2 cellular contexts compared by ENCODE assay signal in genomic region chr2:223057545-223057944, GRCh38.
TF ChIP-seq lines count a peak whose summit lies in the region.

No MANE protein-coding gene starts in this region.

TF ChIP-seq in liver, 16 proteins besides CTCF, POLR2A, EP300 and RAD21 (continued from another document):
- TF ChIP-seq, protein P1, sequence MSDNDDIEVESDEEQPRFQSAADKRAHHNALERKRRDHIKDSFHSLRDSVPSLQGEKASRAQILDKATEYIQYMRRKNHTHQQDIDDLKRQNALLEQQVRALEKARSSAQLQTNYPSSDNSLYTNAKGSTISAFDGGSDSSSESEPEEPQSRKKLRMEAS (IDR thresholded peaks at IDR 0.05): no peak

TF ChIP-seq in HepG2, 621 proteins besides CTCF, POLR2A, EP300 and RAD21 (continued from another document):
- no peak for TF ChIP-seq PHF21A (CRISPR knock-in tag; IDR thresholded peaks at IDR 0.05)
- TF ChIP-seq ZNF703 (CRISPR knock-in tag; IDR thresholded peaks at IDR 0.05; ENCODE audit: borderline replicate concordance): no peak
- no peak for TF ChIP-seq SOX13 (IDR thresholded peaks at IDR 0.05)
- no peak for TF ChIP-seq SOX13 (CRISPR knock-in tag; conservative IDR thresholded peaks at IDR 0.05 in 1 of 2, IDR thresholded peaks at IDR 0.05 in 1 of 2)
- TF ChIP-seq NFATC3 (CRISPR knock-in tag; IDR thresholded peaks at IDR 0.05): no peak
- TF ChIP-seq, protein P2, sequence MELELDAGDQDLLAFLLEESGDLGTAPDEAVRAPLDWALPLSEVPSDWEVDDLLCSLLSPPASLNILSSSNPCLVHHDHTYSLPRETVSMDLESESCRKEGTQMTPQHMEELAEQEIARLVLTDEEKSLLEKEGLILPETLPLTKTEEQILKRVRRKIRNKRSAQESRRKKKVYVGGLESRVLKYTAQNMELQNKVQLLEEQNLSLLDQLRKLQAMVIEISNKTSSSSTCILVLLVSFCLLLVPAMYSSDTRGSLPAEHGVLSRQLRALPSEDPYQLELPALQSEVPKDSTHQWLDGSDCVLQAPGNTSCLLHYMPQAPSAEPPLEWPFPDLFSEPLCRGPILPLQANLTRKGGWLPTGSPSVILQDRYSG (CRISPR knock-in tag; IDR thresholded peaks at IDR 0.05): no peak
- no peak for TF ChIP-seq FOXP1 (IDR thresholded peaks at IDR 0.05)
- no peak for TF ChIP-seq FOXP1 (CRISPR knock-in tag; IDR thresholded peaks at IDR 0.05)
- TF ChIP-seq, protein P3, sequence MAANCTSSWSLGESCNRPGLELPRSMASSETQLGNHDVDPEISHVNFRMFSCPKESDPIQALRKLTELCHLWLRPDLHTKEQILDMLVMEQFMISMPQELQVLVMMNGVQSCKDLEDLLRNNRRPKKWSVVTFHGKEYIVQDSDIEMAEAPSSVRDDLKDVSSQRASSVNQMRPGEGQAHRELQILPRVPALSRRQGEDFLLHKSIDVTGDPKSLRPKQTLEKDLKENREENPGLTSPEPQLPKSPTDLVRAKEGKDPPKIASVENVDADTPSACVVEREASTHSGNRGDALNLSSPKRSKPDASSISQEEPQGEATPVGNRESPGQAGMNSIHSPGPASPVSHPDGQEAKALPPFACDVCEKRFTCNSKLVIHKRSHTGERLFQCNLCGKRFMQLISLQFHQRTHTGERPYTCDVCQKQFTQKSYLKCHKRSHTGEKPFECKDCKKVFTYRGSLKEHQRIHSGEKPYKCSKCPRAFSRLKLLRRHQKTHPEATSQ (CRISPR knock-in tag; IDR thresholded peaks at IDR 0.05; ENCODE audit: borderline replicate concordance): no peak
- TF ChIP-seq ZNF460 (CRISPR knock-in tag; IDR thresholded peaks at IDR 0.05; ENCODE audit: borderline replicate concordance): no peak
- TF ChIP-seq KMT2B (CRISPR knock-in tag; IDR thresholded peaks at IDR 0.05): no peak
- TF ChIP-seq, protein P4, sequence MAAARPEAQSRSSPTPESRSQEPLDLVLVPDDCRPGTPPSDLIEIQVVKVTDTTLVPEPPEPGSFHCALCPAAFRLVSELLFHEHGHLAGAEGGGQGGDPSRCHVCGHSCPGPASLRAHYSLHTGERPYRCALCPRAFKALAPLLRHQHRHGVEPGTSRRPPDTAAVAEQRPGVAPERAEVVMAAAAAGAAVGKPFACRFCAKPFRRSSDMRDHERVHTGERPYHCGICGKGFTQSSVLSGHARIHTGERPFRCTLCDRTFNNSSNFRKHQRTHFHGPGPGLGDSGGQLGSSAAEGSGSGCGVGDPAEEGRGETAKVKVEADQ (CRISPR knock-in tag; IDR thresholded peaks at IDR 0.05; ENCODE audit: borderline replicate concordance): no peak
- no peak for TF ChIP-seq ZNF574 (CRISPR knock-in tag; IDR thresholded peaks at IDR 0.05)
- TF ChIP-seq PCBP1 (IDR thresholded peaks at IDR 0.05; ENCODE audit: borderline replicate concordance, low read depth, low read length): no peak
- TF ChIP-seq MTERF4 (CRISPR knock-in tag; IDR thresholded peaks at IDR 0.05): no peak
- no peak for TF ChIP-seq MTA3 (CRISPR knock-in tag; IDR thresholded peaks at IDR 0.05)
TF ChIP-seq in HepG2: peak in this region for 0.
